ENCODE assay signal across 15 cellular contexts in genomic region chr16:20554689-20555088, GRCh38. TPM values are rescaled to one million over a fixed set of nuclear protein-coding genes. Genes with fewer than 3 reads are reported as not detected.
"Had no signal": no experiment of that assay in that cellular context is flagged by ENCODE, and none has a peak within 500 bp of the region (broad histone marks: within the 10 kb centered on the region; RNA-seq: fewer than 3 reads in every experiment).

No MANE protein-coding gene starts in this region.

RNA-seq across cellular contexts. Expression of gene ACSM2B, which starts 21.5 kb away (rescaled TPM):
- total RNA-seq: activated B cell treated with CpG ODN at 0.5 μM for 24 hours; activated CD4-positive, alpha-beta memory T cell treated with anti-CD3 and anti-CD28 coated beads, Interleukin-2, amount 10 ng/mL, durations not matched to agents 7 days and 5 days; activated CD4-positive, alpha-beta T cell treated with anti-CD3 and anti-CD28 coated beads, Interleukin-2, amount 10 ng/mL, durations not matched to agents 7 days and 5 days; activated CD8-positive, alpha-beta T cell treated with anti-CD3 and anti-CD28 coated beads, Interleukin-2, amount 10 ng/mL, durations not matched to agents 7 days and 5 days; activated naive CD4-positive, alpha-beta T cell treated with anti-CD3 and anti-CD28 coated beads for 36 hours; activated naive CD4-positive, alpha-beta T cell treated with anti-CD3 and anti-CD28 coated beads, Interleukin-2, amount 50 U/mL, for 72 hours; activated naive CD8-positive, alpha-beta T cell treated with anti-CD3 and anti-CD28 coated beads for 36 hours; aorta; astrocyte; breast epithelium; cardiac muscle cell; chondrocyte; T-helper 1 cell treated with Interleukin-12 subunit alpha and Interleukin-12 subunit beta and Interleukin-4 antibody, amounts not matched to agents 30 ng/mL and 1 ng/mL, for 36 hours; T-helper 17 cell; T-helper 2 cell treated with Interferon-gamma antibody and Interleukin-4, amounts not matched to agents 100 ng/mL and 5 ng/mL, for 36 hours had no signal
